ENCODE assay signal across 17 cellular contexts in genomic region chr2:199814845-199815211, GRCh38. TPM values are rescaled to one million over a fixed set of nuclear protein-coding genes. Genes with fewer than 3 reads are reported as not detected.
DNase-seq lines count a peak whose midpoint lies in the region; ATAC-seq and TF ChIP-seq lines count a peak whose summit lies in the region.
"Had no signal": no experiment of that assay in that cellular context is flagged by ENCODE, and none has a peak within 500 bp of the region (broad histone marks: within the 10 kb centered on the region; RNA-seq: fewer than 3 reads in every experiment).

No MANE protein-coding gene starts in this region.

- H3K36me3 ChIP-seq in IMR-90 (ENCODE audit: control insufficient read depth, insufficient read depth, low read length) (no peaks in the 10 kb centered on the region), osteoblast (ENCODE audit: insufficient read depth, low read length) (no peaks in the 10 kb centered on the region), Caco-2 (ENCODE audit: control insufficient read depth, insufficient read depth, low read length) (no peaks in the 10 kb centered on the region)

- H3K27me3 Mint-ChIP-seq in activated naive CD8-positive, alpha-beta T cell treated with anti-CD3 and anti-CD28 coated beads, Interleukin-2, amount 50 U/mL, for 24 hours: no peaks in the 10 kb centered on the region
- peaks cover 3% of the 10 kb centered on the region for H3K27me3 Mint-ChIP-seq in Caco-2 (ENCODE audit: insufficient read depth, unreplicated experiment)
- H3K27me3 Mint-ChIP-seq: CD4-positive, alpha-beta T cell had no signal

- H3K27ac Mint-ChIP-seq in activated naive CD8-positive, alpha-beta T cell treated with anti-CD3 and anti-CD28 coated beads, Interleukin-2, amount 50 U/mL, for 24 hours: no peak overlapping the region
- H3K27ac Mint-ChIP-seq in Caco-2 (ENCODE audit: unreplicated experiment): no peak overlapping the region
- H3K27ac Mint-ChIP-seq: CD4-positive, alpha-beta T cell; GM23338; HFFc6 had no signal

- H3K79me1 ChIP-seq in IMR-90 (ENCODE audit: low read depth in 1 of 2, low read length in 2 of 2): no peaks in the 10 kb centered on the region

- H3K9me3 ChIP-seq in IMR-90 (ENCODE audit: control insufficient read depth, insufficient read depth, low read length): no peaks in the 10 kb centered on the region
- no peaks in the 10 kb centered on the region for H3K9me3 ChIP-seq in osteoblast (ENCODE audit: low read depth, low read length)
- H3K9me3 ChIP-seq in Caco-2: no peaks in the 10 kb centered on the region

- no peak overlapping the region for H2BK20ac ChIP-seq in IMR-90 (ENCODE audit: low read depth, low read length)

- H3K4me3 ChIP-seq in IMR-90 (ENCODE audit: insufficient read depth, low read depth, low read length) (no peak overlapping the region), osteoblast (ENCODE audit: insufficient read depth, low read length) (no peak overlapping the region), Caco-2 (ENCODE audit: low read depth, low read length) (no peak overlapping the region)
- H3K4me3 ChIP-seq: GM23338 had no signal

- no peak overlapping the region for H2AK5ac ChIP-seq in IMR-90 (ENCODE audit: low read depth, low read length)

- TF ChIP-seq RAD21 in IMR-90 (IDR thresholded peaks at IDR 0.05; ENCODE audit: low read length): no peak

- H3K9me3 Mint-ChIP-seq in activated naive CD8-positive, alpha-beta T cell treated with anti-CD3 and anti-CD28 coated beads, Interleukin-2, amount 50 U/mL, for 24 hours: no peaks in the 10 kb centered on the region
- H3K9me3 Mint-ChIP-seq in Caco-2 (ENCODE audit: unreplicated experiment): no peaks in the 10 kb centered on the region
- H3K9me3 Mint-ChIP-seq: CD4-positive, alpha-beta T cell; GM23338; HFFc6 had no signal

- no peak for TF ChIP-seq POLR2A in IMR-90 (IDR thresholded peaks at IDR 0.05; ENCODE audit: low read depth, low read length)

- H4K5ac ChIP-seq in IMR-90 (ENCODE audit: low read depth, low read length): no peak overlapping the region

- ATAC-seq in IMR-90 (ENCODE audit: low read depth): peak; percentile 74
- ATAC-seq in activated naive CD8-positive, alpha-beta T cell treated with anti-CD3 and anti-CD28 coated beads, Interleukin-2, amount 50 U/mL, for 24 hours: no peak
- ATAC-seq: GM23338, HCT116, HepG2 had no signal

- H3K4me2 ChIP-seq in IMR-90 (ENCODE audit: low read depth, low read length) (no peak overlapping the region), osteoblast (ENCODE audit: insufficient read depth, low read length) (no peak overlapping the region)
- H3K4me2 ChIP-seq: GM23338, KMS-11 had no signal

- in situ Hi-C loops in IMR-90 (cut with MboI; ENCODE audit: low sequenced_read_pairs): no loop called here

- intact Hi-C loops in IMR-90 (cut with micrococcal nuclease) (loop anchor here (5.0 kb wide), 1 partner anchor 37 kb away; the partner anchor contains the start of gene FTCDNL1), Caco-2 (cut with micrococcal nuclease; ENCODE audit: unreplicated experiment) (no loop called here)

- dilution Hi-C loops in IMR-90 (cut with HindIII; ENCODE audit: low sequenced_read_pairs, unreplicated experiment): no loop called here

- H3K4me3 Mint-ChIP-seq in activated naive CD8-positive, alpha-beta T cell treated with anti-CD3 and anti-CD28 coated beads, Interleukin-2, amount 50 U/mL, for 24 hours: no peak overlapping the region
- no peak overlapping the region for H3K4me3 Mint-ChIP-seq in Caco-2 (ENCODE audit: unreplicated experiment)
- H3K4me3 Mint-ChIP-seq: CD4-positive, alpha-beta T cell; GM23338; HFFc6 had no signal

- TF ChIP-seq CTCF in IMR-90 (conservative IDR thresholded peaks at IDR 0.05; ENCODE audit: low read depth, low read length): no peak
- TF ChIP-seq CTCF in VCaP (conservative IDR thresholded peaks at IDR 0.05): no peak
- no peak for TF ChIP-seq CTCF in osteoblast (IDR thresholded peaks at IDR 0.05; ENCODE audit: extremely low read depth, low read depth, low read length)
- TF ChIP-seq CTCF in Caco-2 (IDR thresholded peaks at IDR 0.05; ENCODE audit: insufficient read depth in 1 of 2, low read depth in 1 of 2, low read length in 1 of 2, severe bottlenecking in 1 of 2, unreplicated experiment in 1 of 2): no peak

- no peak overlapping the region for H3K18ac ChIP-seq in IMR-90 (ENCODE audit: low read depth, low read length)

- H3K23ac ChIP-seq in IMR-90 (ENCODE audit: low read depth, low read length): no peak overlapping the region

- POLR2A ChIA-PET in IMR-90 (lab: Charles Lee; ENCODE audit: unreplicated experiment): no interaction called here
- POLR2A ChIA-PET in Caco-2 (lab: Charles Lee): no interaction called here

- H2AK9ac ChIP-seq in IMR-90 (replicated peaks; ENCODE audit: low read depth, low read length, poor library complexity): no peak overlapping the region

- H3K9me1 ChIP-seq in IMR-90 (ENCODE audit: insufficient read depth, low read length): no peaks in the 10 kb centered on the region; the same call in 1 of the 2 replicates

- peaks cover 2% of the 10 kb centered on the region; the same call in 1 of the 2 replicates for H3K27me3 ChIP-seq in IMR-90 (ENCODE audit: control insufficient read depth, insufficient read depth, low read length)
- no peaks in the 10 kb centered on the region for H3K27me3 ChIP-seq in osteoblast (ENCODE audit: insufficient read depth, low read length)
- no peaks in the 10 kb centered on the region for H3K27me3 ChIP-seq in Caco-2 (replicated peaks; ENCODE audit: control insufficient read depth, insufficient read depth, low read length)

- H3K14ac ChIP-seq in IMR-90 (replicated peaks; ENCODE audit: low read depth, low read length): no peak overlapping the region

- no peak overlapping the region for H2AFZ ChIP-seq in IMR-90 (replicated peaks; ENCODE audit: low read length, poor library complexity)
- H2AFZ ChIP-seq in osteoblast (ENCODE audit: low read length): no peak overlapping the region
- H2AFZ ChIP-seq: GM23338 had no signal

- H3K4me1 Mint-ChIP-seq in activated naive CD8-positive, alpha-beta T cell treated with anti-CD3 and anti-CD28 coated beads, Interleukin-2, amount 50 U/mL, for 24 hours: no peaks in the 10 kb centered on the region
- H3K4me1 Mint-ChIP-seq in Caco-2 (ENCODE audit: low read depth, unreplicated experiment): no peaks in the 10 kb centered on the region

- H2BK15ac ChIP-seq in IMR-90 (ENCODE audit: low read depth, low read length): no peak overlapping the region

- H3K4me1 ChIP-seq in IMR-90 (ENCODE audit: control insufficient read depth, insufficient read depth, low read length) (peaks cover 11% of the 10 kb centered on the region; the same call in 1 of the 2 replicates), osteoblast (ENCODE audit: insufficient read depth, low read length) (peaks cover 28% of the 10 kb centered on the region), Caco-2 (no peaks in the 10 kb centered on the region)

- BruUV-seq in IMR-90 (replicated peaks; lab: Mats Ljungman, UMichigan) (no TSS peak), Caco-2 (replicated peaks; lab: Mats Ljungman, UMichigan) (no TSS peak)

- H4K20me1 ChIP-seq in IMR-90 (ENCODE audit: insufficient read depth, low read length) (no peaks in the 10 kb centered on the region), osteoblast (ENCODE audit: insufficient read depth, low read length) (no peaks in the 10 kb centered on the region)

- CTCF ChIA-PET in IMR-90 (lab: Yijun Ruan, JAX) (no interaction called here), Caco-2 (lab: Charles Lee) (no interaction called here)

- H2BK5ac ChIP-seq in IMR-90 (ENCODE audit: low read depth, low read length, poor library complexity, severe bottlenecking): no peak overlapping the region

- H4K8ac ChIP-seq in IMR-90 (ENCODE audit: low read depth in 2 of 2, low read length in 2 of 2): no peak overlapping the region

- H3K27ac ChIP-seq in IMR-90 (ENCODE audit: insufficient read depth, low read length) (no peak overlapping the region), VCaP (peak overlapping the region; percentile 20), osteoblast (ENCODE audit: low read depth, low read length) (no peak overlapping the region)
- H3K27ac ChIP-seq: C4-2B, KMS-11 had no signal

- no peaks in the 10 kb centered on the region for H3K79me2 ChIP-seq in osteoblast (ENCODE audit: insufficient read depth, low read length)

- no peaks in the 10 kb centered on the region for H3K36me3 Mint-ChIP-seq in activated naive CD8-positive, alpha-beta T cell treated with anti-CD3 and anti-CD28 coated beads, Interleukin-2, amount 50 U/mL, for 24 hours (ENCODE audit: low read depth)
- H3K36me3 Mint-ChIP-seq in Caco-2 (ENCODE audit: insufficient read depth, unreplicated experiment): no peaks in the 10 kb centered on the region

- no peak overlapping the region for H2BK120ac ChIP-seq in IMR-90 (ENCODE audit: low read depth, low read length)

- H3K4ac ChIP-seq in IMR-90 (ENCODE audit: low read depth, low read length): no peak overlapping the region

- no peak overlapping the region for H3K9ac ChIP-seq in IMR-90 (ENCODE audit: low read depth, low read length)
- H3K9ac ChIP-seq: KMS-11 had no signal

- H3K56ac ChIP-seq in IMR-90 (ENCODE audit: extremely low read depth, insufficient read depth, low read length): no peak overlapping the region

- H4K91ac ChIP-seq in IMR-90 (ENCODE audit: insufficient read depth, low read depth, low read length): no peak overlapping the region

- DNase-seq in ELR (ENCODE audit: low read depth): peak; percentile 67
- peak; percentile 17 for DNase-seq in IMR-90
- DNase-seq in osteoblast (ENCODE audit: insufficient read length, low spot score, missing footprints): peak; percentile 32
- DNase-seq in activated gamma-delta T cell (lab: John Stamatoyannopoulos, UW): no peak
- no peak for DNase-seq in EL
- DNase-seq in activated naive CD8-positive, alpha-beta T cell treated with anti-CD3 and anti-CD28 coated beads, Interleukin-2, amount 50 U/mL, for 24 hours: no peak
- no peak for DNase-seq in Caco-2
- DNase-seq: AML-193; CD4-positive, alpha-beta T cell; DMS79 treated with DMSO at 0.1 percent for 48 hours; HFFc6 had no signal

TF ChIP-seq in IMR-90, 13 proteins besides CTCF, POLR2A, EP300 and RAD21 (continues in another document):
- TF ChIP-seq FOS (IDR thresholded peaks at IDR 0.05; ENCODE audit: low read depth, low read length): no peak
- TF ChIP-seq CHD1 (IDR thresholded peaks at IDR 0.05; ENCODE audit: low read depth, low read length): no peak
- TF ChIP-seq SMC3 (IDR thresholded peaks at IDR 0.05; ENCODE audit: low read depth, low read length): no peak
- TF ChIP-seq NFE2L2 (IDR thresholded peaks at IDR 0.05; ENCODE audit: low read depth, low read length): no peak
- no peak for TF ChIP-seq MAZ (IDR thresholded peaks at IDR 0.05; ENCODE audit: borderline replicate concordance, low read depth, low read length)
- no peak for TF ChIP-seq MXI1 (IDR thresholded peaks at IDR 0.05; ENCODE audit: borderline replicate concordance, low read depth, low read length)
- TF ChIP-seq BHLHE40 (IDR thresholded peaks at IDR 0.05; ENCODE audit: low read depth, low read length): no peak

RNA-seq across cellular contexts. Expression of gene FTCDNL1, which starts 36.2 kb away (rescaled TPM):
- 0.18 and 0.28 TPM in 2 replicates for total RNA-seq in IMR-90 (2012; rRNA removed)
- 0.21 TPM in 1 of 2 replicates, not detected in the other for polyA plus RNA-seq in IMR-90 (2012; rRNA removed)
- 0.02 TPM in 1 of 2 replicates, not detected in the other for polyA plus RNA-seq in IMR-90 (2012; cell fraction: cytosol; rRNA removed)
- polyA plus RNA-seq in IMR-90 (2012; cell fraction: nucleus; rRNA removed; ENCODE audit: low replicate concordance): 0.13 TPM in 1 of 2 replicates, not detected in the other
- 4.7 and 5.0 TPM in 2 replicates for total RNA-seq in osteoblast
- total RNA-seq in Caco-2 (2022): 0.35 and 0.68 TPM in 2 replicates

Comparison
In these comparisons a context has a peak if more than half of its experiments do, and no peak if none do; other contexts are left out.
1. DNase-seq: peak in ELR (single experiment), IMR-90 (single experiment) and osteoblast (single experiment); none in activated gamma-delta T cell (single experiment), EL (single experiment), activated naive CD8-positive, alpha-beta T cell treated with anti-CD3 and anti-CD28 coated beads, Interleukin-2, amount 50 U/mL, for 24 hours (single experiment) and Caco-2 (0 of 2).